ENCODE assay signal across 1 cellular context in genomic region chr16:19130385-19130784, GRCh38.
TF ChIP-seq lines count a peak whose summit lies in the region.

No MANE protein-coding gene starts in this region.

TF ChIP-seq in GM12878, 131 proteins besides CTCF, POLR2A, EP300 and RAD21:
- TF ChIP-seq STAT3 (IDR thresholded peaks at IDR 0.05; ENCODE audit: low read depth, low read length), result no peak
- no peak for TF ChIP-seq NKRF (conservative IDR thresholded peaks at IDR 0.05)
- TF ChIP-seq MTA3 (IDR thresholded peaks at IDR 0.05; ENCODE audit: borderline replicate concordance, low read length), result no peak
- no peak for TF ChIP-seq BMI1 (IDR thresholded peaks at IDR 0.05; ENCODE audit: borderline replicate concordance)
- TF ChIP-seq WRNIP1 (IDR thresholded peaks at IDR 0.05; ENCODE audit: borderline replicate concordance, low read depth, low read length), result no peak
- TF ChIP-seq FOXK2 (IDR thresholded peaks at IDR 0.05), result no peak
- no peak for TF ChIP-seq E4F1 (IDR thresholded peaks at IDR 0.05; ENCODE audit: borderline replicate concordance, partially characterized antibody)
- TF ChIP-seq SUZ12 (IDR thresholded peaks at IDR 0.05; ENCODE audit: unreplicated experiment), result no peak
- TF ChIP-seq ZNF217 (IDR thresholded peaks at IDR 0.05), result no peak
- no peak for TF ChIP-seq MYC (IDR thresholded peaks at IDR 0.05; ENCODE audit: insufficient read depth, insufficient read length, insufficient replicate concordance, low read length, severe bottlenecking)
- TF ChIP-seq YBX1 (IDR thresholded peaks at IDR 0.05), result no peak
- TF ChIP-seq IRF4 (IDR thresholded peaks at IDR 0.05; ENCODE audit: low read depth, low read length), result no peak
- TF ChIP-seq SMC3 (IDR thresholded peaks at IDR 0.05; ENCODE audit: borderline replicate concordance, low read length), result no peak
- no peak for TF ChIP-seq EZH2 (IDR thresholded peaks at IDR 0.05; ENCODE audit: borderline replicate concordance, control insufficient read depth, low read depth, low read length)
- no peak for TF ChIP-seq STAT1 (conservative IDR thresholded peaks at IDR 0.05)
- TF ChIP-seq POU2F2 (IDR thresholded peaks at IDR 0.05; ENCODE audit: borderline replicate concordance, low read depth, low read length), result no peak
- no peak for TF ChIP-seq ZBTB33 (IDR thresholded peaks at IDR 0.05)
- no peak for TF ChIP-seq JUND (IDR thresholded peaks at IDR 0.05; ENCODE audit: low read depth, low read length)
